Comparison of ENCODE assay signal across 9 cellular contexts in the genomic region with DNA sequence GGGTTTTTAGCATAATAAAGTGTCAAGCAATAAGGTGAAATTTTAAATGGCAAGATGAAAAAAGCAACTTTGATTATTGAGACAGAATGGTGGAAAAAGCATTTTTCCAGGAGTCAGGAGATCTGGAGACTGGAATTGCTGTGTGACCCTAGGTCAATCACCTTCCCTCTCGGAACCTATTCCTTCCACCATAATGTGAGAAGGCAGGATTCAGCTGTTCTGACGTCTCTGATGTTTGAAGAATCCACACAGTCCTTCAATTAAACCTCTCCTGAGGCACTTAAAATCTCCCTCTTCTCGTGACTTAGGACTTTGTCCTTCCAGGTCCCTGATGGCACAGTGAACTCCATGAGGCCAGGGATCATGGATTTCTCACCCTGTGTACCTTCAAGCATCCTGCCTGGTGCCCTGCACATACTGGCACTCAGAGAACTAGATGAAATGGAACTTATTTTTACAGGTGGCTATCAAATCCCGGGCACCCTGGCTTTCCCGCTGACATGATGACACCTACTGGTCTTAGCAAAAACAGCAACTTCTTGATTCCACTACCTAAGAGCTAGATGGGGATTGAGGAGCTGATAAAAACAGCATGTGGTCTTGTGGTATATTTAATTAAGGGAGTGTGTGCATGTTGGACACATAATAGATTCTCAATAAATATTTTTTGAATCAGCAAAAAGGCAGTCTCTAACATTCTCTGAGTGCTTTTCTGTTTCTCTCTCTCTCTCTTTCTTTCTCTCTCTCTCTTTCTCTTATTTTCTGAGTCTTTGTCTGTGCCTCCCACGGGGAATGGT. TPM values are rescaled to one million over a fixed set of nuclear protein-coding genes. Genes with fewer than 3 reads are reported as not detected.
A peak's percentile ranks its signal among the peaks of the same experiment; 100 is the strongest.
DNase-seq lines count a peak whose midpoint lies in the region; ATAC-seq and TF ChIP-seq lines count a peak whose summit lies in the region.
"Had no signal": no experiment of that assay in that cellular context is flagged by ENCODE, and none has a peak within 500 bp of the region (broad histone marks: within the 10 kb centered on the region; RNA-seq: fewer than 3 reads in every experiment).

No MANE protein-coding gene starts in this region.

- H3K27me3 Mint-ChIP-seq in Caco-2 (ENCODE audit: insufficient read depth, unreplicated experiment) (peaks cover 16% of the 10 kb centered on the region), neural progenitor cell (ENCODE audit: insufficient read depth, low read depth) (peaks cover 10% of the 10 kb centered on the region)

- peaks cover 4% of the 10 kb centered on the region for H3F3A ChIP-seq in neural progenitor cell (ENCODE audit: low read depth)

- no peaks in the 10 kb centered on the region; the same call in 1 of the 2 replicates for H3K27me3 ChIP-seq in Caco-2 (replicated peaks; ENCODE audit: control insufficient read depth, insufficient read depth, low read length)
- H3K27me3 ChIP-seq in HL-60 (ENCODE audit: insufficient read depth, poor library complexity, severe bottlenecking): no peaks in the 10 kb centered on the region
- no peaks in the 10 kb centered on the region for H3K27me3 ChIP-seq in neural progenitor cell

- TF ChIP-seq CTCF in Caco-2 (IDR thresholded peaks at IDR 0.05; ENCODE audit: insufficient read depth in 1 of 2, low read depth in 1 of 2, low read length in 1 of 2, severe bottlenecking in 1 of 2, unreplicated experiment in 1 of 2) (peak; percentile 72 to 83), HL-60 (IDR thresholded peaks at IDR 0.05; ENCODE audit: insufficient read depth, low read length) (peak; percentile 76), fibroblast of mammary gland (conservative IDR thresholded peaks at IDR 0.05; ENCODE audit: control insufficient read depth, insufficient read depth, low read depth, low read length) (peak; percentile 86), neural progenitor cell (IDR thresholded peaks at IDR 0.05) (peak; percentile 85)

- DNase-seq in Caco-2 (peak in 1 of 2 experiments; percentile 51), HL-60 (ENCODE audit: low read depth in 1 of 2, low spot score in 1 of 2) (peak; percentile 27 to 49), NCI-H82 (lab: John Stamatoyannopoulos, UW) (peak; percentile 78), activated T-cell treated with anti-CD3 and anti-CD28 coated beads for 1 hour (ENCODE audit: low read depth) (peak; percentile 6), fibroblast of mammary gland (ENCODE audit: low read depth) (peak; percentile 69), neural progenitor cell (ENCODE audit: low spot score) (peak; percentile 73)

- no peaks in the 10 kb centered on the region for H3K9me3 Mint-ChIP-seq in Caco-2 (ENCODE audit: unreplicated experiment)
- H3K9me3 Mint-ChIP-seq in neural progenitor cell: peaks cover 6% of the 10 kb centered on the region

- H3K27ac Mint-ChIP-seq in Caco-2 (ENCODE audit: unreplicated experiment) (no peak overlapping the region), neural progenitor cell (no peak overlapping the region)

- ATAC-seq in HG03469 (IDR thresholded peaks at IDR 0.05; ENCODE audit: unreplicated experiment): no peak
- ATAC-seq in GM21515 (IDR thresholded peaks at IDR 0.05; ENCODE audit: unreplicated experiment): no peak

- H3K36me3 Mint-ChIP-seq in Caco-2 (ENCODE audit: insufficient read depth, unreplicated experiment) (no peaks in the 10 kb centered on the region), neural progenitor cell (no peaks in the 10 kb centered on the region)

- no peak overlapping the region for H3K4me3 ChIP-seq in Caco-2 (ENCODE audit: low read depth, low read length)
- H3K4me3 ChIP-seq in HL-60 (replicated peaks; ENCODE audit: insufficient read depth, low read length): no peak overlapping the region
- H3K4me3 ChIP-seq in fibroblast of mammary gland (ENCODE audit: control insufficient read depth, low read depth, low read length): no peak overlapping the region
- H3K4me3 ChIP-seq in neural progenitor cell: no peak overlapping the region

- no peaks in the 10 kb centered on the region for H4K20me1 ChIP-seq in neural progenitor cell (ENCODE audit: low read depth)

- POLR2A ChIA-PET in Caco-2 (lab: Charles Lee): no interaction called here

- no TSS peak for BruUV-seq in Caco-2 (replicated peaks; lab: Mats Ljungman, UMichigan)

- CTCF ChIA-PET in Caco-2 (lab: Charles Lee): interaction anchor here (0.6 to 1.0 kb wide), 24 partner anchors 9 to 641 kb away, joined by 3 to 11 read pairs (median 3); no protein-coding TSS in a partner anchor

- H3K4me1 Mint-ChIP-seq in Caco-2 (ENCODE audit: low read depth, unreplicated experiment) (no peaks in the 10 kb centered on the region), neural progenitor cell (peaks cover 24% of the 10 kb centered on the region)

- H3K9me3 ChIP-seq in Caco-2 (no peaks in the 10 kb centered on the region), neural progenitor cell (ENCODE audit: low read depth) (no peaks in the 10 kb centered on the region)

- H3K36me3 ChIP-seq in Caco-2 (ENCODE audit: control insufficient read depth, insufficient read depth, low read length) (no peaks in the 10 kb centered on the region), neural progenitor cell (no peaks in the 10 kb centered on the region)

- H3K79me2 ChIP-seq in neural progenitor cell (ENCODE audit: low read depth): no peaks in the 10 kb centered on the region

- H3K4me1 ChIP-seq in Caco-2: no peaks in the 10 kb centered on the region
- H3K4me1 ChIP-seq in neural progenitor cell: no peaks in the 10 kb centered on the region

- H3K4me2 ChIP-seq in neural progenitor cell: no peak overlapping the region

- H3K9ac ChIP-seq in neural progenitor cell: no peak overlapping the region

- intact Hi-C loops in Caco-2 (cut with micrococcal nuclease; ENCODE audit: unreplicated experiment): loop anchor here (1.0 to 10.0 kb wide), 3 partner anchors 87 to 616 kb away; no protein-coding TSS in a partner anchor

- H3K4me3 Mint-ChIP-seq in Caco-2 (ENCODE audit: unreplicated experiment): no peak overlapping the region
- H3K4me3 Mint-ChIP-seq in neural progenitor cell: peak overlapping the region; percentile 48

- H3K27ac ChIP-seq in HL-60 (replicated peaks): no peak overlapping the region
- no peak overlapping the region for H3K27ac ChIP-seq in neural progenitor cell

- no peak overlapping the region for H2AFZ ChIP-seq in neural progenitor cell (replicated peaks)

RNA-seq across cellular contexts. Expression of a gene that starts 2.3 kb away (rescaled TPM):
- total RNA-seq in Caco-2 (2022): not detected in 2 replicates
- total RNA-seq in neural progenitor cell (ENCODE audit: low replicate concordance): not detected in 2 replicates
- total RNA-seq: T-helper 2 cell treated with Interferon-gamma antibody and Interleukin-4, amounts not matched to agents 100 ng/mL and 5 ng/mL, for 36 hours had no signal
